In genomic region chr10:26031300-26031699, GRCh38 we compare ENCODE assay signal across 21 cellular contexts.
DNase-seq lines count a peak whose midpoint lies in the region; ATAC-seq lines count a peak whose summit lies in the region.
"Had no signal": no experiment of that assay in that cellular context is flagged by ENCODE, and none has a peak within 500 bp of the region (broad histone marks: within the 10 kb centered on the region; RNA-seq: fewer than 3 reads in every experiment).

No MANE protein-coding gene starts in this region.

- ATAC-seq in GM18867 (IDR thresholded peaks at IDR 0.05; ENCODE audit: unreplicated experiment): peak; percentile 84
- peak; percentile 87 for ATAC-seq in HG02852 (IDR thresholded peaks at IDR 0.05; ENCODE audit: unreplicated experiment)
- ATAC-seq in HG03442 (IDR thresholded peaks at IDR 0.05; ENCODE audit: unreplicated experiment): peak; percentile 82
- ATAC-seq: HCT116 had no signal

- DNase-seq in DMS114 treated with DMSO at 0.1 percent for 48 hours (lab: John Stamatoyannopoulos, UW; ENCODE audit: unreplicated experiment) (no peak), NCI-H82 (lab: John Stamatoyannopoulos, UW) (no peak), NCI-H146 treated with DMSO at 0.1 percent for 48 hours (lab: John Stamatoyannopoulos, UW; ENCODE audit: unreplicated experiment) (no peak)
- no peak for DNase-seq in stimulated activated naive CD4-positive, alpha-beta T cell treated with Interleukin-2 at 50 U/mL for 16 hours (lab: John Stamatoyannopoulos, UW)
- DNase-seq: BE2C, DMS79, KBM-7, MM.1S, NCI-H1048, NCI-H1417 treated with DMSO at 0.1 percent for 48 hours, NCI-H187 treated with DMSO at 0.1 percent for 48 hours, NCI-H2107, NCI-H69, PC-9, RPMI8226, SHP77, T1000 had no signal
